8 cellular contexts compared by ENCODE assay signal in genomic region chr16:21599994-21600773, GRCh38. TPM values are rescaled to one million over a fixed set of nuclear protein-coding genes. Genes with fewer than 3 reads are reported as not detected.
DNase-seq lines count a peak whose midpoint lies in the region; ATAC-seq and TF ChIP-seq lines count a peak whose summit lies in the region.

No MANE protein-coding gene starts in this region.

- TF ChIP-seq POLR2A in gastroesophageal sphincter (IDR thresholded peaks at IDR 0.05) = no peak

- H3K36me3 ChIP-seq in gastroesophageal sphincter = no peaks in the 10 kb centered on the region

- no peaks in the 10 kb centered on the region for H3K36me3 Mint-ChIP-seq in activated T-helper 17 cell treated with anti-CD3 and anti-CD28 coated beads, Interleukin-2, amount 50 U/mL, for 72 hours (ENCODE audit: low read depth)

- peak overlapping the region; percentile 90 for H3K27ac Mint-ChIP-seq in activated T-helper 17 cell treated with anti-CD3 and anti-CD28 coated beads, Interleukin-2, amount 50 U/mL, for 72 hours

- H3K9me3 Mint-ChIP-seq in activated T-helper 17 cell treated with anti-CD3 and anti-CD28 coated beads, Interleukin-2, amount 50 U/mL, for 72 hours = no peaks in the 10 kb centered on the region

- H3K27ac ChIP-seq in gastroesophageal sphincter = peak overlapping the region; percentile 74 to 97 (median 94)

- no peak for TF ChIP-seq CTCF in gastroesophageal sphincter (IDR thresholded peaks at IDR 0.05)

- peak overlapping the region; percentile 68 to 97 for H3K4me3 ChIP-seq in gastroesophageal sphincter

- ATAC-seq in HG02623 (IDR thresholded peaks at IDR 0.05; ENCODE audit: unreplicated experiment) (peak; percentile 14), gastroesophageal sphincter (peak; percentile 14)
- peak; percentile 16 for ATAC-seq in activated T-helper 17 cell treated with anti-CD3 and anti-CD28 coated beads, Interleukin-2, amount 50 U/mL, for 72 hours (replicated peaks)

- peak overlapping the region; percentile 97 for H3K4me3 Mint-ChIP-seq in activated T-helper 17 cell treated with anti-CD3 and anti-CD28 coated beads, Interleukin-2, amount 50 U/mL, for 72 hours

- WGBS in gastroesophageal sphincter (ENCODE audit: low coverage in 1 of 2), 2 donors = 0 to 3% methylated on average over 10 to 16 of the region's 56 CpGs

- H3K4me1 ChIP-seq in gastroesophageal sphincter = peaks cover 0 to 64% (median 15%) of the 10 kb centered on the region in 3 donors

- DNase-seq in stimulated activated CD4-positive, alpha-beta T cell treated with anti-CD3 and anti-CD28 coated beads, Interleukin-4, amount 100 ng/mL, for 24 hours = peak; percentile 22
- DNase-seq in stimulated activated CD4-positive, alpha-beta T cell treated with anti-CD3 and anti-CD28 coated beads, Interleukin-2, amount 100 ng/mL, for 24 hours = no peak
- DNase-seq in NAMALWA (ENCODE audit: low spot score) (peak; percentile 76), pons (ENCODE audit: low spot score) (peak; percentile 27)
- no peak for DNase-seq in stimulated activated CD4-positive, alpha-beta T cell treated with anti-CD3 and anti-CD28 coated beads, Interleukin-2, amount 100 ng/mL, for 48 hours

- H3K27me3 Mint-ChIP-seq in activated T-helper 17 cell treated with anti-CD3 and anti-CD28 coated beads, Interleukin-2, amount 50 U/mL, for 72 hours = no peaks in the 10 kb centered on the region

- peaks cover 33% of the 10 kb centered on the region for H3K4me1 Mint-ChIP-seq in activated T-helper 17 cell treated with anti-CD3 and anti-CD28 coated beads, Interleukin-2, amount 50 U/mL, for 72 hours

- no peak for TF ChIP-seq EP300 in gastroesophageal sphincter (IDR thresholded peaks at IDR 0.05)

- no peaks in the 10 kb centered on the region for H3K9me3 ChIP-seq in gastroesophageal sphincter

- no peaks in the 10 kb centered on the region for H3K27me3 ChIP-seq in gastroesophageal sphincter

RNA-seq across cellular contexts. Expression of gene METTL9, which starts 0.8 kb away (rescaled TPM):
- total RNA-seq in activated T-helper 17 cell treated with anti-CD3 and anti-CD28 coated beads, Interleukin-2, amount 50 U/mL, for 72 hours = 10 to 100 TPM; 70.7 to 95.7 TPM
- 100 to 1,000 TPM in 3 of 4 donors, 10 to 100 TPM in 1; 97.0 to 118 (median 108) TPM for total RNA-seq in gastroesophageal sphincter

RNA-seq across cellular contexts. Expression of gene IGSF6, which starts 52.2 kb away (rescaled TPM):
- under 1 TPM in 1 of 2 donors, not detected in 1; 0.45 TPM for total RNA-seq in activated T-helper 17 cell treated with anti-CD3 and anti-CD28 coated beads, Interleukin-2, amount 50 U/mL, for 72 hours
- total RNA-seq in gastroesophageal sphincter = 1 to 10 TPM in 2 of 4 donors, under 1 TPM in 1, not detected in 1; 0.62 to 5.0 (median 1.4) TPM

Comparison
In these comparisons a context has a peak if more than half of its experiments do, and no peak if none do; other contexts are left out.
1. DNase-seq: peak in stimulated activated CD4-positive, alpha-beta T cell treated with anti-CD3 and anti-CD28 coated beads, Interleukin-4, amount 100 ng/mL, for 24 hours (single experiment), NAMALWA (single experiment) and pons (single experiment); none in stimulated activated CD4-positive, alpha-beta T cell treated with anti-CD3 and anti-CD28 coated beads, Interleukin-2, amount 100 ng/mL, for 24 hours (0 of 2) and stimulated activated CD4-positive, alpha-beta T cell treated with anti-CD3 and anti-CD28 coated beads, Interleukin-2, amount 100 ng/mL, for 48 hours (0 of 2).
2. Peak in every context shown above with its lines, with median percentiles within 50 percentile points of each other: ATAC-seq.